In genomic region chr1:151146072-151146415, GRCh38 we compare ENCODE assay signal across 7 cellular contexts. TPM values are rescaled to one million over a fixed set of nuclear protein-coding genes. Genes with fewer than 3 reads are reported as not detected.
DNase-seq lines count a peak whose midpoint lies in the region; ATAC-seq and TF ChIP-seq lines count a peak whose summit lies in the region.

No MANE protein-coding gene starts in this region.

- no peaks in the 10 kb centered on the region for H3K9me2 ChIP-seq in GM23248 (ENCODE audit: insufficient read depth)

- DNase-seq in GM23248 (peak; percentile 53), SK-N-MC (ENCODE audit: low read depth, low spot score) (no peak), fibroblast of pulmonary artery (ENCODE audit: low read depth) (no peak), posterior vena cava (ENCODE audit: low spot score) (peak; percentile 77), GF-D8 (lab: John Stamatoyannopoulos, UW) (no peak), cerebellar cortex (ENCODE audit: low spot score) (no peak)

- intact Hi-C loops in posterior vena cava (cut with DNase I): no loop called here

- H3K36me3 ChIP-seq in GM23248 (ENCODE audit: low read depth) (no peaks in the 10 kb centered on the region), SK-N-MC (ENCODE audit: insufficient read depth, low read length) (no peaks in the 10 kb centered on the region)

- in situ Hi-C loops in GM23248 (cut with MboI): no loop called here

- H3K9ac ChIP-seq in GM23248 (peak overlapping the region; percentile 76), SK-N-MC (ENCODE audit: insufficient read length) (peak overlapping the region; percentile 87)

- H3K4me3 ChIP-seq in GM23248 (peak overlapping the region; percentile 82), SK-N-MC (peak overlapping the region; percentile 93), fibroblast of pulmonary artery (replicated peaks; ENCODE audit: low read depth, low read length) (peak overlapping the region; percentile 71)

- H2AFZ ChIP-seq in GM23248: peak overlapping the region; percentile 93

- H4K20me1 ChIP-seq in GM23248 (ENCODE audit: insufficient read depth): no peaks in the 10 kb centered on the region

- 0 to 1% methylated on average over 15 to 26 of the region's 26 CpGs for WGBS in GM23248 (ENCODE audit: low coverage in 1 of 2, low lambda C conversion rate in 2 of 2, missing lambda C conversion rate in 2 of 2), 2 experiments

- H3K9me3 ChIP-seq in GM23248 (ENCODE audit: low read depth) (no peaks in the 10 kb centered on the region), SK-N-MC (ENCODE audit: low read depth, low read length) (no peaks in the 10 kb centered on the region)

- H3K79me2 ChIP-seq in GM23248 (ENCODE audit: insufficient read depth): no peaks in the 10 kb centered on the region

- H3K4me2 ChIP-seq in GM23248 (ENCODE audit: unreplicated experiment): peak overlapping the region; percentile 94

- no peak for ATAC-seq in HG02623 (IDR thresholded peaks at IDR 0.05; ENCODE audit: unreplicated experiment)

- H3F3A ChIP-seq in GM23248 (ENCODE audit: insufficient read depth): peaks cover 8% of the 10 kb centered on the region

- no peak for TF ChIP-seq CTCF in fibroblast of pulmonary artery (IDR thresholded peaks at IDR 0.05; ENCODE audit: low read length, missing control alignments)

- H3K27ac ChIP-seq in GM23248 (no peak overlapping the region), SK-N-MC (no peak overlapping the region)

- 0 out of 2 replicates have a peak, but pooled peaks cover 7% of the 10 kb centered on the region for H3K4me1 ChIP-seq in GM23248 (ENCODE audit: insufficient read depth)

- no peaks in the 10 kb centered on the region for H3K27me3 ChIP-seq in GM23248 (replicated peaks; ENCODE audit: insufficient read depth)

RNA-seq across cellular contexts. Expression of gene SEMA6C, which starts 0.4 kb away (rescaled TPM):
- 1.4 and 3.8 TPM in 2 replicates for total RNA-seq in GM23248 (2014; rRNA removed; shearing (Covaris generic))
- polyA plus RNA-seq in GM23248 (2016; fragmentation: Nextera tagmentation; extraction: Ambion mirVana): 0.58 and 1.1 TPM in 2 replicates
- total RNA-seq in posterior vena cava: 10 to 100 TPM in 1 of 2 donors, 1 to 10 TPM in 1; 6.9 to 10.1 TPM

RNA-seq across cellular contexts. Expression of gene TNFAIP8L2, which starts 10.4 kb away (rescaled TPM):
- not detected in 2 replicates for total RNA-seq in GM23248 (2014; rRNA removed; shearing (Covaris generic))
- polyA plus RNA-seq in GM23248 (2016; fragmentation: Nextera tagmentation; extraction: Ambion mirVana): not detected in 2 replicates
- total RNA-seq in posterior vena cava: 1 to 10 TPM; 3.0 to 4.2 TPM

RNA-seq across cellular contexts. Expression of gene LYSMD1, which starts 19.7 kb away (rescaled TPM):
- 7.1 and 11.5 TPM in 2 replicates for total RNA-seq in GM23248 (2014; rRNA removed; shearing (Covaris generic))
- 3.4 and 4.4 TPM in 2 replicates for polyA plus RNA-seq in GM23248 (2016; fragmentation: Nextera tagmentation; extraction: Ambion mirVana)
- total RNA-seq in posterior vena cava: 1 to 10 TPM; 6.6 to 7.0 TPM

RNA-seq across cellular contexts. Expression of gene SCNM1, which starts 19.9 kb away (rescaled TPM):
- 27.7 and 35.2 TPM in 2 replicates for total RNA-seq in GM23248 (2014; rRNA removed; shearing (Covaris generic))
- 73.3 and 77.4 TPM in 2 replicates for polyA plus RNA-seq in GM23248 (2016; fragmentation: Nextera tagmentation; extraction: Ambion mirVana)
- 10 to 100 TPM; 26.5 to 27.0 TPM for total RNA-seq in posterior vena cava

RNA-seq across cellular contexts. Expression of gene TMOD4, which starts 29.7 kb away (rescaled TPM):
- total RNA-seq in GM23248 (2014; rRNA removed; shearing (Covaris generic)): not detected in 2 replicates
- polyA plus RNA-seq in GM23248 (2016; fragmentation: Nextera tagmentation; extraction: Ambion mirVana): 0.24 TPM in 1 of 2 replicates, not detected in the other
- total RNA-seq in posterior vena cava: under 1 TPM in 1 of 2 donors, not detected in 1; 0.88 TPM

Comparison
In these comparisons a context has a peak if more than half of its experiments do, and no peak if none do; other contexts are left out.
1. DNase-seq: peak in GM23248 (single experiment) and posterior vena cava (single experiment); none in SK-N-MC (single experiment), fibroblast of pulmonary artery (single experiment), GF-D8 (single experiment) and cerebellar cortex (single experiment).
2. Peak in every context shown above with its lines, with median percentiles within 50 percentile points of each other: H3K4me3 ChIP-seq.